2 cellular contexts compared by ENCODE assay signal in genomic region chr17:76498886-76499667, GRCh38.
A peak's percentile ranks its signal among the peaks of the same experiment; 100 is the strongest.
TF ChIP-seq lines count a peak whose summit lies in the region.

No MANE protein-coding gene starts in this region.

TF ChIP-seq in HCT116, 20 proteins besides CTCF, POLR2A, EP300 and RAD21:
- TF ChIP-seq EGR1 (IDR thresholded peaks at IDR 0.05; ENCODE audit: low read depth) (no peak), MAX (IDR thresholded peaks at IDR 0.05) (no peak), TCF7L2 (IDR thresholded peaks at IDR 0.05; ENCODE audit: borderline replicate concordance, extremely low read depth, insufficient read depth, insufficient read length) (peak; percentile 90), ZBTB33 (IDR thresholded peaks at IDR 0.05; ENCODE audit: extremely low read depth, insufficient replicate concordance, low read length) (no peak)

TF ChIP-seq in GM12878, 131 proteins besides CTCF, POLR2A, EP300 and RAD21:
- TF ChIP-seq EED (IDR thresholded peaks at IDR 0.05; ENCODE audit: low read depth) = 0 out of 2 replicates have a peak, but pooled peaks have one; percentile 10
- TF ChIP-seq NR2C1 (IDR thresholded peaks at IDR 0.05) = no peak
- TF ChIP-seq TAF1 (IDR thresholded peaks at IDR 0.05; ENCODE audit: borderline replicate concordance, low read depth, low read length) = peak; percentile 4; the same call in 1 of the 2 replicates
- 0 out of 2 replicates have a peak, but pooled peaks have one; percentile 56 for TF ChIP-seq MLLT1 (IDR thresholded peaks at IDR 0.05)
- TF ChIP-seq MTA2 (IDR thresholded peaks at IDR 0.05; ENCODE audit: low read depth) = peak; percentile 48; the same call in 1 of the 2 replicates
- TF ChIP-seq MEF2B (IDR thresholded peaks at IDR 0.05; ENCODE audit: partially characterized antibody, poor library complexity, severe bottlenecking) = peak; percentile 70
- TF ChIP-seq ZNF384 (IDR thresholded peaks at IDR 0.05; ENCODE audit: borderline replicate concordance, low read depth, low read length) = peak; percentile 49; the same call in 1 of the 2 replicates
- TF ChIP-seq PAX5 (IDR thresholded peaks at IDR 0.05; ENCODE audit: borderline replicate concordance, low read depth, low read length) = no peak
- TF ChIP-seq MEF2A (IDR thresholded peaks at IDR 0.05; ENCODE audit: insufficient read depth, low read depth, low read length) = 0 out of 2 replicates have a peak, but pooled peaks have one; percentile 2
- 0 out of 2 replicates have a peak, but pooled peaks have one; percentile 27 for TF ChIP-seq MTA3 (IDR thresholded peaks at IDR 0.05; ENCODE audit: borderline replicate concordance, low read length)
- TF ChIP-seq SRF (IDR thresholded peaks at IDR 0.05; ENCODE audit: low read depth in 2 of 2, low read length in 2 of 2) = no peak
- TF ChIP-seq E4F1 (IDR thresholded peaks at IDR 0.05; ENCODE audit: borderline replicate concordance, partially characterized antibody) = no peak
- TF ChIP-seq NBN (IDR thresholded peaks at IDR 0.05) = peak; percentile 63; the same call in 1 of the 2 replicates
- peak; percentile 81 for TF ChIP-seq YY1 (IDR thresholded peaks at IDR 0.05; ENCODE audit: low read depth, low read length)
- TF ChIP-seq ZBTB40 (IDR thresholded peaks at IDR 0.05; ENCODE audit: borderline replicate concordance) = no peak
- no peak for TF ChIP-seq STAT3 (IDR thresholded peaks at IDR 0.05; ENCODE audit: low read depth, low read length)
TF ChIP-seq in GM12878: peak in this region for 10.
